In genomic region chr11:115784796-115785521, GRCh38 we compare ENCODE assay signal across 17 cellular contexts.
A peak's percentile ranks its signal among the peaks of the same experiment; 100 is the strongest.
DNase-seq lines count a peak whose midpoint lies in the region; ATAC-seq, FAIRE-seq and TF ChIP-seq lines count a peak whose summit lies in the region.
"Had no signal": no experiment of that assay in that cellular context is flagged by ENCODE, and none has a peak within 500 bp of the region (broad histone marks: within the 10 kb centered on the region; RNA-seq: fewer than 3 reads in every experiment).

No MANE protein-coding gene starts in this region.

- no peaks in the 10 kb centered on the region for H3K27me3 Mint-ChIP-seq in activated CD4-positive, alpha-beta T cell treated with anti-CD3 and anti-CD28 coated beads, Interleukin-2, amount 10 ng/mL, durations not matched to agents 7 days and 5 days
- H3K27me3 Mint-ChIP-seq: activated CD4-positive, alpha-beta T cell treated with anti-CD3 and anti-CD28 coated beads, Interleukin-2, amount 10 ng/mL, durations not matched to agents 24 days and 14 days; activated naive CD4-positive, alpha-beta T cell treated with anti-CD3 and anti-CD28 coated beads, Interleukin-2, amount 10 ng/mL, durations not matched to agents 7 days and 5 days had no signal

- ATAC-seq in foreskin keratinocyte = peak; percentile 60
- peak in 3 of 4 donors; percentile 28 to 48 (median 43) for ATAC-seq in pancreas
- ATAC-seq in HG03139 (IDR thresholded peaks at IDR 0.05; ENCODE audit: unreplicated experiment) = no peak
- ATAC-seq: K562 had no signal

- TF ChIP-seq CTCF in foreskin keratinocyte (conservative IDR thresholded peaks at IDR 0.05) (no peak), pancreas (IDR thresholded peaks at IDR 0.05) (no peak)

- CTCF ChIA-PET in activated CD4-positive, alpha-beta T cell treated with anti-CD3 and anti-CD28 coated beads, Interleukin-2, amount 10 ng/mL, durations not matched to agents 7 days and 5 days (lab: Charles Lee) = no interaction called here

- H3K36me3 Mint-ChIP-seq in activated CD4-positive, alpha-beta T cell treated with anti-CD3 and anti-CD28 coated beads, Interleukin-2, amount 10 ng/mL, durations not matched to agents 7 days and 5 days (ENCODE audit: low read depth) = no peaks in the 10 kb centered on the region
- H3K36me3 Mint-ChIP-seq: activated naive CD4-positive, alpha-beta T cell treated with anti-CD3 and anti-CD28 coated beads, Interleukin-2, amount 10 ng/mL, durations not matched to agents 7 days and 5 days; brain had no signal

- H3K4me1 ChIP-seq in foreskin keratinocyte = peaks cover 8% of the 10 kb centered on the region
- H3K4me1 ChIP-seq in pancreas = no peaks in the 10 kb centered on the region
- H3K4me1 ChIP-seq: sigmoid colon had no signal

- H3K27ac ChIP-seq in foreskin keratinocyte (no peak overlapping the region), pancreas (no peak overlapping the region)
- H3K27ac ChIP-seq: esophagus squamous epithelium, sigmoid colon, SK-N-MC had no signal

- DNase-seq in HT1080 (ENCODE audit: low read depth) (peak; percentile 17), NCI-H2081 treated with DMSO at 0.1 percent for 48 hours (lab: John Stamatoyannopoulos, UW) (peak; percentile 90), foreskin keratinocyte (no peak), pancreas (peak in 1 of 6 donors; percentile 2), GM03348 (ENCODE audit: low spot score) (no peak)
- DNase-seq in activated CD4-positive, alpha-beta T cell treated with anti-CD3 and anti-CD28 coated beads, Interleukin-2, amount 10 ng/mL, durations not matched to agents 7 days and 5 days = no peak
- DNase-seq: activated CD4-positive, alpha-beta T cell treated with anti-CD3 and anti-CD28 coated beads, Interleukin-2, amount 10 ng/mL, durations not matched to agents 24 days and 14 days; activated naive CD4-positive, alpha-beta T cell treated with anti-CD3 and anti-CD28 coated beads, Interleukin-2, amount 10 ng/mL, durations not matched to agents 7 days and 5 days; esophagus squamous epithelium; islet precursor cell; NCI-H1417; NCI-H524; sigmoid colon had no signal

- WGBS in pancreas, 2 donors = 51 to 55% methylated on average over 3 of the region's 3 CpGs

- no peaks in the 10 kb centered on the region for H3K9me3 Mint-ChIP-seq in activated CD4-positive, alpha-beta T cell treated with anti-CD3 and anti-CD28 coated beads, Interleukin-2, amount 10 ng/mL, durations not matched to agents 7 days and 5 days
- H3K9me3 Mint-ChIP-seq: activated CD4-positive, alpha-beta T cell treated with anti-CD3 and anti-CD28 coated beads, Interleukin-2, amount 10 ng/mL, durations not matched to agents 24 days and 14 days had no signal

- no peaks in the 10 kb centered on the region for H3K4me1 Mint-ChIP-seq in activated CD4-positive, alpha-beta T cell treated with anti-CD3 and anti-CD28 coated beads, Interleukin-2, amount 10 ng/mL, durations not matched to agents 7 days and 5 days
- H3K4me1 Mint-ChIP-seq: activated CD4-positive, alpha-beta T cell treated with anti-CD3 and anti-CD28 coated beads, Interleukin-2, amount 10 ng/mL, durations not matched to agents 24 days and 14 days; activated naive CD4-positive, alpha-beta T cell treated with anti-CD3 and anti-CD28 coated beads, Interleukin-2, amount 10 ng/mL, durations not matched to agents 7 days and 5 days had no signal

- intact Hi-C loops in pancreas (cut with DNase I) = no loop called here

- FAIRE-seq in pancreas (lab: Jason Lieb, UNC) = no peak
- FAIRE-seq: K562 had no signal

- POLR2A ChIA-PET in activated CD4-positive, alpha-beta T cell treated with anti-CD3 and anti-CD28 coated beads, Interleukin-2, amount 10 ng/mL, durations not matched to agents 7 days and 5 days (lab: Charles Lee) = no interaction called here

- H3K27ac Mint-ChIP-seq in activated CD4-positive, alpha-beta T cell treated with anti-CD3 and anti-CD28 coated beads, Interleukin-2, amount 10 ng/mL, durations not matched to agents 7 days and 5 days = no peak overlapping the region
- H3K27ac Mint-ChIP-seq: activated CD4-positive, alpha-beta T cell treated with anti-CD3 and anti-CD28 coated beads, Interleukin-2, amount 10 ng/mL, durations not matched to agents 24 days and 14 days; activated naive CD4-positive, alpha-beta T cell treated with anti-CD3 and anti-CD28 coated beads, Interleukin-2, amount 10 ng/mL, durations not matched to agents 7 days and 5 days had no signal

- H3K36me3 ChIP-seq in pancreas = no peaks in the 10 kb centered on the region
- H3K36me3 ChIP-seq: esophagus squamous epithelium, sigmoid colon had no signal

- H3K4me3 Mint-ChIP-seq in activated CD4-positive, alpha-beta T cell treated with anti-CD3 and anti-CD28 coated beads, Interleukin-2, amount 10 ng/mL, durations not matched to agents 7 days and 5 days = no peak overlapping the region
- H3K4me3 Mint-ChIP-seq: activated CD4-positive, alpha-beta T cell treated with anti-CD3 and anti-CD28 coated beads, Interleukin-2, amount 10 ng/mL, durations not matched to agents 24 days and 14 days; activated naive CD4-positive, alpha-beta T cell treated with anti-CD3 and anti-CD28 coated beads, Interleukin-2, amount 10 ng/mL, durations not matched to agents 7 days and 5 days; brain had no signal

- H3K9me3 ChIP-seq in pancreas = no peaks in the 10 kb centered on the region

- H3K4me3 ChIP-seq in pancreas = no peak overlapping the region
- H3K4me3 ChIP-seq: esophagus squamous epithelium, K562, sigmoid colon, SK-N-MC had no signal

- no peaks in the 10 kb centered on the region for H3K27me3 ChIP-seq in foreskin keratinocyte
- H3K27me3 ChIP-seq in pancreas = no peaks in the 10 kb centered on the region
- H3K27me3 ChIP-seq: esophagus squamous epithelium, sigmoid colon had no signal

Comparison
In these comparisons a context has a peak if more than half of its experiments do, and no peak if none do; other contexts are left out.
1. DNase-seq: peak in HT1080 (single experiment) and NCI-H2081 treated with DMSO at 0.1 percent for 48 hours (single experiment); none in foreskin keratinocyte (0 of 2), activated CD4-positive, alpha-beta T cell treated with anti-CD3 and anti-CD28 coated beads, Interleukin-2, amount 10 ng/mL, durations not matched to agents 7 days and 5 days (single experiment) and GM03348 (single experiment).